17 cellular contexts compared by ENCODE assay signal in the genomic region with DNA sequence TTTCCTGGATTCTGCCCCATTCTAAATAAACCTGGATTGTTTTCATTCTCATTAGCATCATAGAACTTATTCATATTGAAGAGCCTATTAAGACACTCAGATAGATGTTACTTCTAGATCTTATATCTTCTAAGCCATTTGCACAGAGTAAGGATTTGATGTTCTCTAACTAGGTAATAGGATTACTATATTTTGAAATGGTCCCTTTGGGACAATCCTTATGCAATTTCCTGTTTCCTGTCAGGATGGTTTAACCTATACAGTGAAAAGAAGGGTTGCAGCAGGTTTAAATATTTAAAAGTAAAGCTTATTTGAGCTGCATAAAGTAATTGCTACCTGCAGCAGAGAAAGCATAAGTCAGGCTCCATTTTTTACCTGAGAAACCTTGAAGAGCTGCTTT.
DNase-seq lines count a peak whose midpoint lies in the region; ATAC-seq, FAIRE-seq and TF ChIP-seq lines count a peak whose summit lies in the region.
"Had no signal": no experiment of that assay in that cellular context is flagged by ENCODE, and none has a peak within 500 bp of the region (broad histone marks: within the 10 kb centered on the region; RNA-seq: fewer than 3 reads in every experiment).

No MANE protein-coding gene starts in this region.

- FAIRE-seq in RCC 7860 (lab: Jason Lieb, UNC) = no peak
- FAIRE-seq: H1 had no signal

- no peaks in the 10 kb centered on the region for H3K36me3 ChIP-seq in smooth muscle cell (ENCODE audit: low read depth)
- H3K36me3 ChIP-seq: BLaER1 treated with 17β-estradiol and CSF1 and Interleukin-3, amounts not matched to agents 10 nM and 100 nM had no signal

- H3K4me3 ChIP-seq in fibroblast of the aortic adventitia (ENCODE audit: low read depth, low read length) (no peak overlapping the region), smooth muscle cell (no peak overlapping the region)
- H3K4me3 ChIP-seq: BLaER1 treated with 17β-estradiol and CSF1 and Interleukin-3, amounts not matched to agents 10 nM and 100 nM had no signal

- H3K9me3 Mint-ChIP-seq in activated T-helper 17 cell treated with anti-CD3 and anti-CD28 coated beads, Interleukin-2, amount 50 U/mL, for 72 hours = peaks cover 22% of the 10 kb centered on the region
- H3K9me3 Mint-ChIP-seq: CD8-positive, alpha-beta T cell had no signal

- no peaks in the 10 kb centered on the region for H3K79me2 ChIP-seq in smooth muscle cell (ENCODE audit: low read depth)

- H3K9me3 ChIP-seq in smooth muscle cell (replicated peaks; ENCODE audit: low read depth) = no peaks in the 10 kb centered on the region

- no peak overlapping the region for H3K27ac Mint-ChIP-seq in activated T-helper 17 cell treated with anti-CD3 and anti-CD28 coated beads, Interleukin-2, amount 50 U/mL, for 72 hours
- H3K27ac Mint-ChIP-seq: B cell; CD8-positive, alpha-beta T cell; H9 had no signal

- TF ChIP-seq CTCF in fibroblast of the aortic adventitia (IDR thresholded peaks at IDR 0.05; ENCODE audit: insufficient read depth, low read length) = no peak
- no peak for TF ChIP-seq CTCF in smooth muscle cell (IDR thresholded peaks at IDR 0.05; ENCODE audit: borderline replicate concordance, insufficient read depth, poor library complexity, severe bottlenecking)

- no peaks in the 10 kb centered on the region for H3K4me1 Mint-ChIP-seq in activated T-helper 17 cell treated with anti-CD3 and anti-CD28 coated beads, Interleukin-2, amount 50 U/mL, for 72 hours
- H3K4me1 Mint-ChIP-seq: B cell, H9 had no signal

- no peaks in the 10 kb centered on the region for H3F3A ChIP-seq in smooth muscle cell (ENCODE audit: low read depth)

- no peak overlapping the region for H3K4me2 ChIP-seq in smooth muscle cell
- H3K4me2 ChIP-seq: BLaER1 treated with 17β-estradiol and CSF1 and Interleukin-3, amounts not matched to agents 10 nM and 100 nM had no signal

- no peaks in the 10 kb centered on the region for H3K27me3 ChIP-seq in smooth muscle cell (ENCODE audit: low read depth)
- H3K27me3 ChIP-seq: BLaER1 treated with 17β-estradiol and CSF1 and Interleukin-3, amounts not matched to agents 10 nM and 100 nM had no signal

- ATAC-seq in activated T-helper 17 cell treated with anti-CD3 and anti-CD28 coated beads, Interleukin-2, amount 50 U/mL, for 72 hours (replicated peaks) = no peak
- ATAC-seq: CD8-positive, alpha-beta T cell had no signal

- H3K27ac ChIP-seq in caudate nucleus (ENCODE audit: low read depth, low read length) (peak overlapping the region; percentile 14), smooth muscle cell (ENCODE audit: low read depth) (no peak overlapping the region)
- H3K27ac ChIP-seq: BLaER1 treated with 17β-estradiol and CSF1 and Interleukin-3, amounts not matched to agents 10 nM and 100 nM had no signal

- H3K9ac ChIP-seq in smooth muscle cell (ENCODE audit: low read depth) = no peak overlapping the region
- H3K9ac ChIP-seq: BLaER1 treated with 17β-estradiol and CSF1 and Interleukin-3, amounts not matched to agents 10 nM and 100 nM had no signal

- H3K4me1 ChIP-seq in smooth muscle cell (ENCODE audit: low read depth) = no peaks in the 10 kb centered on the region

- H2AFZ ChIP-seq in smooth muscle cell (ENCODE audit: low read depth) = peak overlapping the region; percentile 49

- H3K27me3 Mint-ChIP-seq in activated T-helper 17 cell treated with anti-CD3 and anti-CD28 coated beads, Interleukin-2, amount 50 U/mL, for 72 hours = no peaks in the 10 kb centered on the region
- H3K27me3 Mint-ChIP-seq: B cell had no signal

- no peaks in the 10 kb centered on the region for H4K20me1 ChIP-seq in smooth muscle cell (ENCODE audit: low read depth)
- H4K20me1 ChIP-seq: BLaER1 treated with 17β-estradiol and CSF1 and Interleukin-3, amounts not matched to agents 10 nM and 100 nM had no signal

- DNase-seq in NCI-H82 (lab: John Stamatoyannopoulos, UW) (peak; percentile 41), NCI-H82 treated with DMSO at 0.1 percent for 48 hours (lab: John Stamatoyannopoulos, UW; ENCODE audit: unreplicated experiment) (no peak), caudate nucleus (lab: John Stamatoyannopoulos, UW) (no peak), fibroblast of the aortic adventitia (ENCODE audit: low read depth) (peak; percentile 8), smooth muscle cell (lab: John Stamatoyannopoulos, UW; ENCODE audit: unreplicated experiment) (no peak), RCC 7860 (ENCODE audit: low spot score) (no peak), hypothalamus (lab: John Stamatoyannopoulos, UW) (no peak)
- DNase-seq: 8988T; Calu3; CD8-positive, alpha-beta T cell; DMS79 treated with DMSO at 0.1 percent for 48 hours; GF-D8; H9 had no signal

- no peak overlapping the region for H3K4me3 Mint-ChIP-seq in activated T-helper 17 cell treated with anti-CD3 and anti-CD28 coated beads, Interleukin-2, amount 50 U/mL, for 72 hours
- H3K4me3 Mint-ChIP-seq: B cell; CD8-positive, alpha-beta T cell; H9 had no signal

- no peaks in the 10 kb centered on the region for H3K36me3 Mint-ChIP-seq in activated T-helper 17 cell treated with anti-CD3 and anti-CD28 coated beads, Interleukin-2, amount 50 U/mL, for 72 hours (ENCODE audit: low read depth)
- H3K36me3 Mint-ChIP-seq: CD8-positive, alpha-beta T cell had no signal

Comparison
In these comparisons a context has a peak if more than half of its experiments do, and no peak if none do; other contexts are left out.
1. DNase-seq: peak in NCI-H82 (single experiment) and fibroblast of the aortic adventitia (single experiment); none in NCI-H82 treated with DMSO at 0.1 percent for 48 hours (single experiment), caudate nucleus (0 of 61), smooth muscle cell (single experiment), RCC 7860 (single experiment) and hypothalamus (0 of 51).